34 cellular contexts compared by ENCODE assay signal in the genomic region with DNA sequence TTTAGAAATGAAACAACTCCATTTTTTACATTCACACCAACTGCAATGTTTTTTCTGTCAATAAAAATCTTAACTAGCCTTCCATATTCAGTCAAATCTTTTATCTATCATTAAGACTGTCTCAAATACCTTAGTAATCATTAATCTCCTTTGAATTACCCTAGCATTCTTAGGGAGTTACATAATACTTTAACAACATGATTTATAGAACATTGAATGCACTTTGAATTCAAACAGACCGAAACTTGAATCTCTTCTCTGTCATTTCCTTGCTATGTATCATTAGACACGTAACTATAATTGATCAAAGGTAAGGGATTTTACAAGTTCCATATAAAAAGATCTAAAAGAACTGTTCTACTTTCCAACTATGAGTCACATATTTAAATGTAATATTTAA.
"Had no signal": no experiment of that assay in that cellular context is flagged by ENCODE, and none has a peak within 500 bp of the region (broad histone marks: within the 10 kb centered on the region; RNA-seq: fewer than 3 reads in every experiment).

No MANE protein-coding gene starts in this region.

- DNase-seq: activated CD4-positive, alpha-beta memory T cell treated with anti-CD3 and anti-CD28 coated beads for 36 hours; activated CD4-positive, alpha-beta T cell treated with anti-CD3 and anti-CD28 coated beads, Interleukin-2, amount 10 ng/mL, durations not matched to agents 24 days and 14 days; activated CD8-positive, alpha-beta memory T cell treated with anti-CD3 and anti-CD28 coated beads, Interleukin-2, amount 50 U/mL, for 4 hours; activated effector memory CD4-positive, alpha-beta T cell treated with anti-CD3 and anti-CD28 coated beads, Interleukin-2, amount 50 U/mL, for 16 hours; activated naive CD4-positive, alpha-beta T cell treated with anti-CD3 and anti-CD28 coated beads for 36 hours; activated naive CD8-positive, alpha-beta T cell treated with anti-CD3 and anti-CD28 coated beads for 36 hours; activated T-cell treated with anti-CD3 and anti-CD28 coated beads, Interleukin-2, amount 50 U/mL, for 1 hour; brain microvascular endothelial cell; caudate nucleus; cortex of kidney; foreskin melanocyte; glutamatergic neuron; left ventricle myocardium inferior; mesendoderm; mucosa of descending colon; psoas muscle; stimulated activated naive CD4-positive, alpha-beta T cell; SW 1271; T-helper 9 cell; tibial artery; upper lobe of right lung had no signal

- H3K9me3 Mint-ChIP-seq: activated CD4-positive, alpha-beta T cell treated with anti-CD3 and anti-CD28 coated beads, Interleukin-2, amount 10 ng/mL, durations not matched to agents 24 days and 14 days; activated T-helper 1 cell treated with anti-CD3 and anti-CD28 coated beads, Interleukin-12 subunit alpha, Interleukin-12 subunit beta, Interleukin-2, Interleukin-4 antibody, amounts not matched to agents 30 ng/mL and 10 ng/mL and 1 ng/mL, durations not matched to agents 14 hours and 24 hours and 36 hours; T-helper 1 cell treated with Interleukin-12 subunit alpha and Interleukin-12 subunit beta and Interleukin-4 antibody, amounts not matched to agents 30 μg/mL and 1 μg/mL, for 36 hours had no signal

- H3K9me3 ChIP-seq: ascending aorta, left ventricle myocardium inferior, mucosa of descending colon, neutrophil, psoas muscle, suprapubic skin, tibial artery, upper lobe of right lung had no signal

- H3K27me3 ChIP-seq: ascending aorta, brain microvascular endothelial cell, neutrophil, right atrium auricular region, suprapubic skin, tibial artery, upper lobe of right lung had no signal

- H3K36me3 ChIP-seq: ascending aorta, brain microvascular endothelial cell, left ventricle myocardium inferior, neutrophil, right atrium auricular region, suprapubic skin, tibial artery, upper lobe of right lung had no signal

- H3K27me3 Mint-ChIP-seq: activated CD4-positive, alpha-beta memory T cell treated with anti-CD3 and anti-CD28 coated beads for 36 hours; activated CD4-positive, alpha-beta T cell treated with anti-CD3 and anti-CD28 coated beads, Interleukin-2, amount 10 ng/mL, durations not matched to agents 24 days and 14 days; activated naive CD8-positive, alpha-beta T cell treated with anti-CD3 and anti-CD28 coated beads for 36 hours; natural killer cell treated with Interleukin-12 subunit alpha and Interleukin-12 subunit beta and Interleukin-15 and Interleukin-18, amount 100 ng/mL, for 72 hours had no signal

- ATAC-seq: esophagus mucosa; mucosa of descending colon; natural killer cell treated with Interleukin-12 subunit alpha and Interleukin-12 subunit beta and Interleukin-15 and Interleukin-18, amount 100 ng/mL, for 72 hours; psoas muscle; upper lobe of right lung had no signal

- H3K4me1 ChIP-seq: ascending aorta, left ventricle myocardium inferior, psoas muscle, right atrium auricular region, suprapubic skin, tibial artery, upper lobe of right lung had no signal

- H3K27ac Mint-ChIP-seq: activated CD4-positive, alpha-beta memory T cell treated with anti-CD3 and anti-CD28 coated beads for 36 hours; activated CD4-positive, alpha-beta T cell treated with anti-CD3 and anti-CD28 coated beads, Interleukin-2, amount 10 ng/mL, durations not matched to agents 24 days and 14 days; activated naive CD4-positive, alpha-beta T cell treated with anti-CD3 and anti-CD28 coated beads for 36 hours; activated naive CD8-positive, alpha-beta T cell treated with anti-CD3 and anti-CD28 coated beads for 36 hours; activated T-helper 1 cell treated with anti-CD3 and anti-CD28 coated beads, Interleukin-12 subunit alpha, Interleukin-12 subunit beta, Interleukin-2, Interleukin-4 antibody, amounts not matched to agents 30 ng/mL and 10 ng/mL and 1 ng/mL, durations not matched to agents 14 hours and 24 hours and 36 hours; natural killer cell treated with Interleukin-12 subunit alpha and Interleukin-12 subunit beta and Interleukin-15 and Interleukin-18, amount 100 ng/mL, for 72 hours; T-helper 1 cell treated with Interleukin-12 subunit alpha and Interleukin-12 subunit beta and Interleukin-4 antibody, amounts not matched to agents 30 μg/mL and 1 μg/mL, for 36 hours had no signal

- FAIRE-seq: endothelial cell of umbilical vein, islet of Langerhans, TTC549 had no signal

- H3K4me1 Mint-ChIP-seq: activated CD4-positive, alpha-beta T cell treated with anti-CD3 and anti-CD28 coated beads, Interleukin-2, amount 10 ng/mL, durations not matched to agents 24 days and 14 days; activated naive CD8-positive, alpha-beta T cell treated with anti-CD3 and anti-CD28 coated beads for 36 hours had no signal

- H3K4me3 ChIP-seq: ascending aorta, left ventricle myocardium inferior, lung, mucosa of descending colon, psoas muscle, right atrium auricular region, suprapubic skin, tibial artery, upper lobe of right lung had no signal

- H3K36me3 Mint-ChIP-seq: activated CD4-positive, alpha-beta memory T cell treated with anti-CD3 and anti-CD28 coated beads for 36 hours; activated naive CD8-positive, alpha-beta T cell treated with anti-CD3 and anti-CD28 coated beads for 36 hours; natural killer cell treated with Interleukin-12 subunit alpha and Interleukin-12 subunit beta and Interleukin-15 and Interleukin-18, amount 100 ng/mL, for 72 hours had no signal

- H3K27ac ChIP-seq: ascending aorta, brain microvascular endothelial cell, left ventricle myocardium inferior, neutrophil, psoas muscle, right atrium auricular region, suprapubic skin, tibial artery, upper lobe of right lung, VCaP had no signal

- H3K4me3 Mint-ChIP-seq: activated CD4-positive, alpha-beta memory T cell treated with anti-CD3 and anti-CD28 coated beads for 36 hours; activated CD4-positive, alpha-beta T cell treated with anti-CD3 and anti-CD28 coated beads, Interleukin-2, amount 10 ng/mL, durations not matched to agents 24 days and 14 days; activated naive CD4-positive, alpha-beta T cell treated with anti-CD3 and anti-CD28 coated beads for 36 hours; activated naive CD8-positive, alpha-beta T cell treated with anti-CD3 and anti-CD28 coated beads for 36 hours; activated T-helper 1 cell treated with anti-CD3 and anti-CD28 coated beads, Interleukin-12 subunit alpha, Interleukin-12 subunit beta, Interleukin-2, Interleukin-4 antibody, amounts not matched to agents 30 ng/mL and 10 ng/mL and 1 ng/mL, durations not matched to agents 14 hours and 24 hours and 36 hours; natural killer cell treated with Interleukin-12 subunit alpha and Interleukin-12 subunit beta and Interleukin-15 and Interleukin-18, amount 100 ng/mL, for 72 hours; T-helper 1 cell treated with Interleukin-12 subunit alpha and Interleukin-12 subunit beta and Interleukin-4 antibody, amounts not matched to agents 30 μg/mL and 1 μg/mL, for 36 hours had no signal
